Comparison of ENCODE assay signal across 19 cellular contexts in the genomic region with DNA sequence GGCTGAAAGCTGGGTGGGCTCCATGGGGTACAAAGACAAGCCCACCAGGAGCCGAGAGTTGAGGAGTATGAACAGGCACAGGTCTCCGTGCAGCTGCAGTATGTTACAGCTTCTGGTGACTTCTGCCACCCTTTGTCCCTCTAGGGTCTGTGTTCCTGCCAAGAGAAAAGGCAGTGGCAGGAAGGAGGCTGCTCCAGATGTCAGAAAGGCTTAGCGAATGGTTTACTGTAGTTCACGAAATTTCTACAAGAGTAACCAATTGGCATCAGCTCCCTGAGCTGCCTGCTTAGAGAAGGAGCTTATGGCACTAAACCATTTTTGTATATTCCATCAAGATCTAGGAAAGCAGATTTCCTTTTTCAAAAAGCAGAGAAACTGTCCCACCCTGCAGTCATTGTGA. TPM values are rescaled to one million over a fixed set of nuclear protein-coding genes. Genes with fewer than 3 reads are reported as not detected.
"Had no signal": no experiment of that assay in that cellular context is flagged by ENCODE, and none has a peak within 500 bp of the region (broad histone marks: within the 10 kb centered on the region; RNA-seq: fewer than 3 reads in every experiment).

No MANE protein-coding gene starts in this region.

- H3K27me3 ChIP-seq: upper lobe of left lung had no signal

- H3K9me3 Mint-ChIP-seq: activated naive CD4-positive, alpha-beta T cell treated with anti-CD3 and anti-CD28 coated beads, Interleukin-2, amount 10 ng/mL, durations not matched to agents 7 days and 5 days; activated T-helper 2 cell treated with anti-CD3 and anti-CD28 coated beads, Interferon-gamma antibody, Interleukin-2, Interleukin-4, amounts not matched to agents 10 μg/mL and 5 μg/mL and 100 μg/mL, durations not matched to agents 14 hours and 24 hours and 36 hours; WTC11 had no signal

- H3K36me3 ChIP-seq: upper lobe of left lung had no signal

- H3K4me3 ChIP-seq: coronary artery, psoas muscle, upper lobe of left lung had no signal

- H3K4me3 Mint-ChIP-seq: activated naive CD4-positive, alpha-beta T cell treated with anti-CD3 and anti-CD28 coated beads, Interleukin-2, amount 10 ng/mL, durations not matched to agents 7 days and 5 days had no signal

- H3K36me3 Mint-ChIP-seq: activated naive CD4-positive, alpha-beta T cell treated with anti-CD3 and anti-CD28 coated beads, Interleukin-2, amount 10 ng/mL, durations not matched to agents 7 days and 5 days; WTC11 had no signal

- H3K4me1 ChIP-seq: psoas muscle had no signal

- DNase-seq: activated CD4-positive, alpha-beta T cell treated with anti-CD3 and anti-CD28 coated beads for 48 hours; activated CD8-positive, alpha-beta memory T cell treated with anti-CD3 and anti-CD28 coated beads for 24 hours; activated naive CD4-positive, alpha-beta T cell treated with anti-CD3 and anti-CD28 coated beads, Interleukin-2, amount 10 ng/mL, durations not matched to agents 7 days and 5 days; effector CD4-positive, alpha-beta T cell; foreskin melanocyte; left ventricle myocardium superior; psoas muscle; stimulated activated CD4-positive, alpha-beta T cell treated with anti-CD3 and anti-CD28 coated beads, Interleukin-2, amount 100 ng/mL, for 24 hours; stimulated activated naive CD4-positive, alpha-beta T cell treated with Interleukin-2 at 50 U/mL for 16 hours had no signal

- H3K27ac ChIP-seq: coronary artery, psoas muscle, upper lobe of left lung had no signal

- H3K9me3 ChIP-seq: psoas muscle, upper lobe of left lung had no signal

- ATAC-seq: left ventricle myocardium superior, psoas muscle, sciatic nerve had no signal

RNA-seq across cellular contexts. Expression of a gene that starts 48.2 kb away (rescaled TPM):
- total RNA-seq: activated T-helper 2 cell treated with anti-CD3 and anti-CD28 coated beads, Interferon-gamma antibody, Interleukin-2, Interleukin-4, amounts not matched to agents 10 μg/mL and 5 μg/mL and 100 μg/mL, durations not matched to agents 14 hours and 24 hours and 36 hours; endothelial cell of umbilical vein; left ventricle myocardium superior; mesenteric fat pad; omental fat pad; psoas muscle; sciatic nerve; T-helper 1 cell treated with Interleukin-12 subunit alpha and Interleukin-12 subunit beta and Interleukin-4 antibody, amounts not matched to agents 30 ng/mL and 1 ng/mL, for 36 hours; WTC11 had no signal
- polyA plus RNA-seq: endothelial cell of umbilical vein, keratinocyte, psoas muscle had no signal
